Comparison of ENCODE assay signal across 23 cellular contexts in the genomic region with DNA sequence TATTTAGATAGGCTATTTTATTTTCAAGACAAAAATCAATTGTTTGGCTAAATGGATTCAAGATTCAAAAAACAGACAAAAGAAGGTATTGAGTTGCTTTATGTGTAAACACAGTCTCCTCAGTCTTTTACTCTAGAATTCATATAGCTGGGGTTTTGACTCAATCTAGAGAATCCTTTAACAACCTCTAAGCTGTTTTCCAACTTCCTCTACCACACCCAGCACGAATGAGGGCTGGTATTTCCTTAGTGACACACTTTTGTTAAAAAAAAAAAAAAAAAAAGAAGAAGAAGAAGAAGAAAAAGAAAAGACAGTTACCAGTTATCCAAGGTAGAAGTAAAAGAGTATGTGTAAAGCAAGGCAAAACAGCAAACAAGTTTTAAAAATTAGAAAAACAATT.
"Had no signal": no experiment of that assay in that cellular context is flagged by ENCODE, and none has a peak within 500 bp of the region (broad histone marks: within the 10 kb centered on the region; RNA-seq: fewer than 3 reads in every experiment).

No MANE protein-coding gene starts in this region.

- H3K4me1 Mint-ChIP-seq: activated naive CD4-positive, alpha-beta T cell treated with anti-CD3 and anti-CD28 coated beads, Interleukin-2, amount 50 U/mL, for 24 hours; naive thymus-derived CD4-positive, alpha-beta T cell; stimulated activated effector memory CD8-positive, alpha-beta T cell treated with anti-CD3 and anti-CD28 coated beads, Interleukin-12 subunit alpha, Interleukin-12 subunit beta, amount 100 ng/mL, for 72 hours; stimulated activated naive CD8-positive, alpha-beta T cell treated with anti-CD3 and anti-CD28 coated beads, Interleukin-15, amount 100 ng/mL, for 72 hours had no signal

- DNase-seq: activated CD4-positive, alpha-beta T cell treated with anti-CD3 and anti-CD28 coated beads, Interleukin-2, amount 50 U/mL, for 1 hour; activated CD4-positive, CD25-positive, alpha-beta regulatory T cell treated with anti-CD3 and anti-CD28 coated beads, Interleukin-2, amount 50 U/mL, for 72 hours; activated gamma-delta T cell treated with Interleukin-2 at 50 U/mL for 16 hours; activated T-cell treated with anti-CD3 and anti-CD28 coated beads, Interleukin-2, amount 50 U/mL, for 1 hour; anterior cingulate cortex; body of pancreas; dermis blood vessel endothelial cell; effector CD8-positive, alpha-beta T cell; gastrocnemius medialis; head of caudate nucleus; left lung; naive thymus-derived CD4-positive, alpha-beta T cell; pancreas; psoas muscle; right cardiac atrium; stimulated activated CD4-positive, alpha-beta T cell treated with anti-CD3 and anti-CD28 coated beads, Interleukin-1b, Interleukin-23, amount 100 ng/mL, for 48 hours; stimulated activated naive CD8-positive, alpha-beta T cell treated with anti-CD3 and anti-CD28 coated beads, Interleukin-15, amount 100 ng/mL, for 72 hours had no signal

- H3K27ac Mint-ChIP-seq: activated naive CD4-positive, alpha-beta T cell treated with anti-CD3 and anti-CD28 coated beads, Interleukin-2, amount 50 U/mL, for 24 hours; naive thymus-derived CD4-positive, alpha-beta T cell; stimulated activated effector memory CD8-positive, alpha-beta T cell treated with anti-CD3 and anti-CD28 coated beads, Interleukin-12 subunit alpha, Interleukin-12 subunit beta, amount 100 ng/mL, for 72 hours; stimulated activated naive CD8-positive, alpha-beta T cell treated with anti-CD3 and anti-CD28 coated beads, Interleukin-15, amount 100 ng/mL, for 72 hours had no signal

- H3K27ac ChIP-seq: body of pancreas, esophagus muscularis mucosa, gastrocnemius medialis, left lung, pancreas, psoas muscle, tibial nerve, VCaP had no signal

- H3K9me3 Mint-ChIP-seq: activated naive CD4-positive, alpha-beta T cell treated with anti-CD3 and anti-CD28 coated beads, Interleukin-2, amount 50 U/mL, for 24 hours; stimulated activated effector memory CD8-positive, alpha-beta T cell treated with anti-CD3 and anti-CD28 coated beads, Interleukin-12 subunit alpha, Interleukin-12 subunit beta, amount 100 ng/mL, for 72 hours; stimulated activated naive CD8-positive, alpha-beta T cell treated with anti-CD3 and anti-CD28 coated beads, Interleukin-15, amount 100 ng/mL, for 72 hours had no signal

- H3K36me3 Mint-ChIP-seq: activated naive CD4-positive, alpha-beta T cell treated with anti-CD3 and anti-CD28 coated beads, Interleukin-2, amount 50 U/mL, for 24 hours; naive thymus-derived CD4-positive, alpha-beta T cell; stimulated activated effector memory CD8-positive, alpha-beta T cell treated with anti-CD3 and anti-CD28 coated beads, Interleukin-12 subunit alpha, Interleukin-12 subunit beta, amount 100 ng/mL, for 72 hours had no signal

- H3K27me3 Mint-ChIP-seq: activated naive CD4-positive, alpha-beta T cell treated with anti-CD3 and anti-CD28 coated beads, Interleukin-2, amount 50 U/mL, for 24 hours; naive thymus-derived CD4-positive, alpha-beta T cell; stimulated activated naive CD8-positive, alpha-beta T cell treated with anti-CD3 and anti-CD28 coated beads, Interleukin-15, amount 100 ng/mL, for 72 hours had no signal

- H3K4me3 Mint-ChIP-seq: activated naive CD4-positive, alpha-beta T cell treated with anti-CD3 and anti-CD28 coated beads, Interleukin-2, amount 50 U/mL, for 24 hours; naive thymus-derived CD4-positive, alpha-beta T cell; stimulated activated effector memory CD8-positive, alpha-beta T cell treated with anti-CD3 and anti-CD28 coated beads, Interleukin-12 subunit alpha, Interleukin-12 subunit beta, amount 100 ng/mL, for 72 hours; stimulated activated naive CD8-positive, alpha-beta T cell treated with anti-CD3 and anti-CD28 coated beads, Interleukin-15, amount 100 ng/mL, for 72 hours had no signal

- H3K4me1 ChIP-seq: body of pancreas, esophagus muscularis mucosa, gastrocnemius medialis, left lung, psoas muscle, tibial nerve had no signal

- H3K27me3 ChIP-seq: body of pancreas, esophagus muscularis mucosa, gastrocnemius medialis, left lung, pancreas, tibial nerve had no signal

- H3K9me3 ChIP-seq: body of pancreas, esophagus muscularis mucosa, gastrocnemius medialis, left lung, pancreas, psoas muscle, tibial nerve had no signal

- H3K4me3 ChIP-seq: body of pancreas, esophagus muscularis mucosa, gastrocnemius medialis, left lung, lung, pancreas, psoas muscle, tibial nerve had no signal

- H3K36me3 ChIP-seq: esophagus muscularis mucosa, gastrocnemius medialis, left lung, pancreas, tibial nerve had no signal

- ATAC-seq: body of pancreas; gastrocnemius medialis; left lung; naive thymus-derived CD4-positive, alpha-beta T cell; psoas muscle; right cardiac atrium; stimulated activated effector memory CD8-positive, alpha-beta T cell treated with anti-CD3 and anti-CD28 coated beads, Interleukin-12 subunit alpha, Interleukin-12 subunit beta, amount 100 ng/mL, for 72 hours; stimulated activated naive CD8-positive, alpha-beta T cell treated with anti-CD3 and anti-CD28 coated beads, Interleukin-15, amount 100 ng/mL, for 72 hours had no signal
